In genomic region chr17:45021607-45022287, GRCh38 we compare ENCODE assay signal across 8 cellular contexts. TPM values are rescaled to one million over a fixed set of nuclear protein-coding genes. Genes with fewer than 3 reads are reported as not detected.
DNase-seq lines count a peak whose midpoint lies in the region; ATAC-seq and TF ChIP-seq lines count a peak whose summit lies in the region.

No MANE protein-coding gene starts in this region.

- ATAC-seq in DND-41 (ENCODE audit: insufficient read depth, low read depth) (peak; percentile 65), HG03354 (IDR thresholded peaks at IDR 0.05; ENCODE audit: poor library complexity, severe bottlenecking, unreplicated experiment) (peak; percentile 55), HG03097 (IDR thresholded peaks at IDR 0.05; ENCODE audit: low FRiP score, unreplicated experiment) (no peak)
- peak; percentile 81 for ATAC-seq in activated T-helper 17 cell treated with anti-CD3 and anti-CD28 coated beads, Interleukin-2, amount 50 U/mL, for 72 hours (replicated peaks)
- peak; percentile 77 for ATAC-seq in stimulated activated naive CD8-positive, alpha-beta T cell treated with anti-CD3 and anti-CD28 coated beads, Interleukin-15, amount 100 ng/mL, for 72 hours

- DNase-seq in DND-41 (peak; percentile 53), fibroblast of lung (ENCODE audit: low read depth in 2 of 2) (peak; percentile 53 to 71)
- peak; percentile 62 to 75 for DNase-seq in stimulated activated naive CD8-positive, alpha-beta T cell treated with anti-CD3 and anti-CD28 coated beads, Interleukin-15, amount 100 ng/mL, for 72 hours

- peaks cover 29% of the 10 kb centered on the region for H3K4me1 ChIP-seq in DND-41 (ENCODE audit: insufficient read depth, low read length)
- H3K4me1 ChIP-seq in fibroblast of lung (ENCODE audit: control insufficient read depth, extremely low read depth, insufficient read depth, low read length), result peaks cover 14% of the 10 kb centered on the region

- H3K36me3 ChIP-seq in DND-41 (ENCODE audit: insufficient read depth, low read length) (peaks cover 30% of the 10 kb centered on the region), fibroblast of lung (ENCODE audit: control insufficient read depth, insufficient read depth, low read length) (peaks cover 9% of the 10 kb centered on the region)

- H3K4me1 Mint-ChIP-seq in activated T-helper 17 cell treated with anti-CD3 and anti-CD28 coated beads, Interleukin-2, amount 50 U/mL, for 72 hours, result peaks cover 15% of the 10 kb centered on the region
- peaks cover 35% of the 10 kb centered on the region for H3K4me1 Mint-ChIP-seq in nephron
- H3K4me1 Mint-ChIP-seq in stimulated activated naive CD8-positive, alpha-beta T cell treated with anti-CD3 and anti-CD28 coated beads, Interleukin-15, amount 100 ng/mL, for 72 hours, result peaks cover 41% of the 10 kb centered on the region

- peaks cover 25% of the 10 kb centered on the region for H3K36me3 Mint-ChIP-seq in activated T-helper 17 cell treated with anti-CD3 and anti-CD28 coated beads, Interleukin-2, amount 50 U/mL, for 72 hours (ENCODE audit: low read depth)
- H3K36me3 Mint-ChIP-seq in nephron (ENCODE audit: low read depth), result peaks cover 14% of the 10 kb centered on the region

- H3K4me2 ChIP-seq in DND-41 (ENCODE audit: insufficient read depth, low read length) (peak overlapping the region; percentile 52), fibroblast of lung (ENCODE audit: extremely low read depth, insufficient read depth, low read length) (peak overlapping the region; percentile 63)

- no peaks in the 10 kb centered on the region for H3K9me3 ChIP-seq in DND-41 (ENCODE audit: insufficient read depth, low read length, severe bottlenecking)
- no peaks in the 10 kb centered on the region for H3K9me3 ChIP-seq in fibroblast of lung (ENCODE audit: control insufficient read depth, insufficient read depth, low read depth, low read length)

- H3K27me3 ChIP-seq in DND-41 (ENCODE audit: insufficient read depth, low read length, poor library complexity) (peaks cover 5% of the 10 kb centered on the region), fibroblast of lung (ENCODE audit: control insufficient read depth, insufficient read depth, low read length) (no peaks in the 10 kb centered on the region)

- peaks cover 25% of the 10 kb centered on the region for H3K27me3 Mint-ChIP-seq in activated T-helper 17 cell treated with anti-CD3 and anti-CD28 coated beads, Interleukin-2, amount 50 U/mL, for 72 hours
- peaks cover 29% of the 10 kb centered on the region for H3K27me3 Mint-ChIP-seq in nephron (ENCODE audit: low read depth)
- peaks cover 46% of the 10 kb centered on the region for H3K27me3 Mint-ChIP-seq in stimulated activated naive CD8-positive, alpha-beta T cell treated with anti-CD3 and anti-CD28 coated beads, Interleukin-15, amount 100 ng/mL, for 72 hours

- H3K9ac ChIP-seq in DND-41 (ENCODE audit: low read depth, low read length), result peak overlapping the region; percentile 25; the same call in 1 of the 2 replicates
- no peak overlapping the region for H3K9ac ChIP-seq in fibroblast of lung (ENCODE audit: insufficient read depth, low read length)

- H3K27ac ChIP-seq in DND-41 (ENCODE audit: low read length), result no peak overlapping the region
- H3K27ac ChIP-seq in fibroblast of lung (ENCODE audit: insufficient read depth, low read length), result no peak overlapping the region

- no peak overlapping the region; a peak in 1 of 4 replicates for H3K4me3 ChIP-seq in DND-41 (ENCODE audit: low read depth in 1 of 2, low read length in 2 of 2)
- H3K4me3 ChIP-seq in fibroblast of lung (replicated peaks in 1 of 4; ENCODE audit: control extremely low read depth in 1 of 4, insufficient read depth in 1 of 4, low read depth in 3 of 4, low read length in 4 of 4), result peak overlapping the region in 1 of 4 experiments; percentile 34

- H3K79me2 ChIP-seq in DND-41 (ENCODE audit: insufficient read depth, low read length) (no peaks in the 10 kb centered on the region), fibroblast of lung (ENCODE audit: control insufficient read depth, insufficient read depth, low read length) (no peaks in the 10 kb centered on the region)

- TF ChIP-seq CTCF in DND-41 (IDR thresholded peaks at IDR 0.05; ENCODE audit: borderline replicate concordance, extremely low read depth, low read length, poor library complexity, severe bottlenecking) (peak; percentile 81), fibroblast of lung (conservative IDR thresholded peaks at IDR 0.05 in 1 of 2, IDR thresholded peaks at IDR 0.05 in 1 of 2; ENCODE audit: low read depth in 1 of 2, low read length in 2 of 2) (peak; percentile 44 to 50), nephron (IDR thresholded peaks at IDR 0.05; ENCODE audit: unreplicated experiment in 3 of 3) (peak; percentile 93)

- no peak overlapping the region for H3K27ac Mint-ChIP-seq in activated T-helper 17 cell treated with anti-CD3 and anti-CD28 coated beads, Interleukin-2, amount 50 U/mL, for 72 hours
- peak overlapping the region in 1 of 3 experiments; percentile 18 for H3K27ac Mint-ChIP-seq in nephron
- H3K27ac Mint-ChIP-seq in stimulated activated naive CD8-positive, alpha-beta T cell treated with anti-CD3 and anti-CD28 coated beads, Interleukin-15, amount 100 ng/mL, for 72 hours, result no peak overlapping the region

- H2AFZ ChIP-seq in DND-41 (ENCODE audit: low read depth, low read length), result 0 out of 2 replicates have a peak overlapping the region, but pooled peaks have one; percentile 15
- peak overlapping the region; percentile 4 for H2AFZ ChIP-seq in fibroblast of lung (ENCODE audit: low read length)

- H4K20me1 ChIP-seq in DND-41 (ENCODE audit: insufficient read depth, low read length) (0 out of 2 replicates have a peak, but pooled peaks cover 6% of the 10 kb centered on the region), fibroblast of lung (ENCODE audit: control insufficient read depth, extremely low read depth, insufficient read depth, low read length) (no peaks in the 10 kb centered on the region)

- H3K9me3 Mint-ChIP-seq in activated T-helper 17 cell treated with anti-CD3 and anti-CD28 coated beads, Interleukin-2, amount 50 U/mL, for 72 hours, result no peaks in the 10 kb centered on the region
- no peaks in the 10 kb centered on the region for H3K9me3 Mint-ChIP-seq in nephron
- H3K9me3 Mint-ChIP-seq in stimulated activated naive CD8-positive, alpha-beta T cell treated with anti-CD3 and anti-CD28 coated beads, Interleukin-15, amount 100 ng/mL, for 72 hours, result no peaks in the 10 kb centered on the region

- peak overlapping the region; percentile 44 for H3K4me3 Mint-ChIP-seq in activated T-helper 17 cell treated with anti-CD3 and anti-CD28 coated beads, Interleukin-2, amount 50 U/mL, for 72 hours
- peak overlapping the region; percentile 53 to 71 (median 66) for H3K4me3 Mint-ChIP-seq in nephron
- H3K4me3 Mint-ChIP-seq in stimulated activated naive CD8-positive, alpha-beta T cell treated with anti-CD3 and anti-CD28 coated beads, Interleukin-15, amount 100 ng/mL, for 72 hours, result peak overlapping the region; percentile 11 to 34

TF ChIP-seq in PFSK-1, 5 proteins besides CTCF, POLR2A, EP300 and RAD21 (continues in another document):
- TF ChIP-seq TAF1 (IDR thresholded peaks at IDR 0.05; ENCODE audit: borderline replicate concordance, insufficient read depth, low read length) (no peak), SIN3A (IDR thresholded peaks at IDR 0.05; ENCODE audit: borderline replicate concordance, insufficient read depth, low read length) (no peak), POLR2AphosphoS5 (IDR thresholded peaks at IDR 0.05; ENCODE audit: low read depth, low read length) (0 out of 2 replicates have a peak, but pooled peaks have one; percentile 4), REST (IDR thresholded peaks at IDR 0.05; ENCODE audit: insufficient read depth in 1 of 2, low read depth in 2 of 2, low read length in 2 of 2) (no peak)

RNA-seq across cellular contexts. Expression of gene DCAKD, which starts 29.7 kb away (rescaled TPM):
- polyA plus RNA-seq in PFSK-1 (2012; ENCODE audit: insufficient read length, low read depth), result 60.2 TPM
- total RNA-seq in activated T-helper 17 cell treated with anti-CD3 and anti-CD28 coated beads, Interleukin-2, amount 50 U/mL, for 72 hours, result 10 to 100 TPM; 36.5 to 36.6 TPM
- total RNA-seq in fibroblast of lung, result 39.8 and 41.5 TPM in 2 replicates
- 21.8 TPM in 2 replicates for polyA plus RNA-seq in fibroblast of lung
- polyA plus RNA-seq in fibroblast of lung (2012), result 26.3 and 28.3 TPM in 2 replicates
- 85.1 and 89.3 TPM in 2 replicates for polyA minus RNA-seq in fibroblast of lung (ENCODE audit: low replicate concordance)

RNA-seq across cellular contexts. Expression of gene NMT1, which starts 39.4 kb away (rescaled TPM):
- 274 TPM for polyA plus RNA-seq in PFSK-1 (2012; ENCODE audit: insufficient read length, low read depth)
- total RNA-seq in activated T-helper 17 cell treated with anti-CD3 and anti-CD28 coated beads, Interleukin-2, amount 50 U/mL, for 72 hours, result 100 to 1,000 TPM; 101 to 120 TPM
- 73.2 and 124 TPM in 2 replicates for total RNA-seq in fibroblast of lung
- 46.2 and 57.1 TPM in 2 replicates for polyA plus RNA-seq in fibroblast of lung
- polyA plus RNA-seq in fibroblast of lung (2012), result 104 and 130 TPM in 2 replicates
- 67.8 and 173 TPM in 2 replicates for polyA minus RNA-seq in fibroblast of lung (ENCODE audit: low replicate concordance)

RNA-seq across cellular contexts. Expression of gene C1QL1, which starts 53.6 kb away (rescaled TPM):
- polyA plus RNA-seq in PFSK-1 (2012; ENCODE audit: insufficient read length, low read depth), result 18.8 TPM
- under 1 TPM; 0.32 to 0.34 TPM for total RNA-seq in activated T-helper 17 cell treated with anti-CD3 and anti-CD28 coated beads, Interleukin-2, amount 50 U/mL, for 72 hours
- total RNA-seq in fibroblast of lung, result 1.3 and 1.8 TPM in 2 replicates
- polyA plus RNA-seq in fibroblast of lung, result 0.53 and 1.0 TPM in 2 replicates
- 0.83 and 2.4 TPM in 2 replicates for polyA plus RNA-seq in fibroblast of lung (2012)
- polyA minus RNA-seq in fibroblast of lung (ENCODE audit: low replicate concordance), result 0.19 and 0.79 TPM in 2 replicates
